ENCODE assay signal across 9 cellular contexts in the genomic region with DNA sequence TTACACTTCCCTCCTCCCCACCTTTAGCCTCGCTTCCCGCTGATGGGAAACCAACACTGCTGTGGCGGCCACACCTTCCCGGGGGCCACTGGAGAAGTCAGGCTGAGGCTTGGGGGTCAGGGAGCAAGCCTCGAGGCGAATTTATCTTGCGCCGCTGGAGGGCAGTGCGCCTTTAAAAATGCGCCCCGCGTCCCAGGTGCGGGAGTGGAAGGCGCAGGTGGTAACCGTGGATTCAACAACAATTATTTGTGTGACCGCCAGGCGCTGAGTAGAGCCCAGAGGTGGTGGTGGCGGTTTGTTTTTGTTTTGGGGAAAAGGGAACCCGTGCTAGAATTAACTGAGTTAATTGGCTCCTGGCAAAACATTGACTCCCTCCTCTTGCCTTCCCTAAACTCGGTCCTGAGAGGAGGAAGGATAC. TPM values are rescaled to one million over a fixed set of nuclear protein-coding genes. Genes with fewer than 3 reads are reported as not detected.
A peak's percentile ranks its signal among the peaks of the same experiment; 100 is the strongest.
DNase-seq lines count a peak whose midpoint lies in the region; ATAC-seq, FAIRE-seq and TF ChIP-seq lines count a peak whose summit lies in the region.
"Had no signal": no experiment of that assay in that cellular context is flagged by ENCODE, and none has a peak within 500 bp of the region (broad histone marks: within the 10 kb centered on the region; RNA-seq: fewer than 3 reads in every experiment).

No MANE protein-coding gene starts in this region.

- POLR2A ChIA-PET in MCF 10A (lab: Yijun Ruan, JAX), result interaction anchor here (0.6 kb wide), 1 partner anchor 1160 kb away, joined by 6 read pairs; no protein-coding TSS in a partner anchor

- BruUV-seq in MCF 10A (replicated peaks; lab: Mats Ljungman, UMichigan), result no TSS peak

- no peak overlapping the region for H3K4me3 ChIP-seq in WERI-Rb-1 (ENCODE audit: low read depth, low read length)
- H3K4me3 ChIP-seq in kidney (ENCODE audit: low read length in 2 of 2), result peak overlapping the region in 1 of 2 donors; percentile 21

- H3K36me3 Mint-ChIP-seq in MCF 10A (ENCODE audit: insufficient read depth, unreplicated experiment), result no peaks in the 10 kb centered on the region

- no peaks in the 10 kb centered on the region for H3K9me3 ChIP-seq in WERI-Rb-1 (ENCODE audit: severe bottlenecking)
- H3K9me3 ChIP-seq in kidney (ENCODE audit: control insufficient read depth in 1 of 2, low read length in 2 of 2), result no peaks in the 10 kb centered on the region

- no peak overlapping the region for H3K9ac ChIP-seq in kidney (ENCODE audit: low read length in 2 of 2)

- peak; percentile 78 for DNase-seq in GM13976 (ENCODE audit: low spot score)
- DNase-seq in NCI-H1092 (lab: John Stamatoyannopoulos, UW), result peak; percentile 60
- peak; percentile 86 for DNase-seq in WERI-Rb-1
- peak; percentile 64 for DNase-seq in MCF 10A (ENCODE audit: unreplicated experiment)
- DNase-seq in kidney, result peak; percentile 66
- DNase-seq in stimulated activated CD4-positive, alpha-beta T cell treated with anti-CD3 and anti-CD28 coated beads, TNF-alpha, amount 100 ng/mL, for 24 hours (ENCODE audit: low read depth in 3 of 3), result peak; percentile 29 to 63 (median 38)
- no peak for DNase-seq in NCI-H1048 (lab: John Stamatoyannopoulos, UW)

- peak overlapping the region; percentile 46 for H3K4me3 Mint-ChIP-seq in MCF 10A (ENCODE audit: unreplicated experiment)

- peaks cover 12% of the 10 kb centered on the region for H3K4me1 Mint-ChIP-seq in MCF 10A (ENCODE audit: insufficient read depth, unreplicated experiment)

- H3K27ac Mint-ChIP-seq in MCF 10A (ENCODE audit: low read depth, unreplicated experiment), result no peak overlapping the region

- H3K27ac ChIP-seq in WERI-Rb-1, result no peak overlapping the region
- H3K27ac ChIP-seq in kidney (ENCODE audit: low read depth in 2 of 2, low read length in 2 of 2), result no peak overlapping the region

- H3K9me3 Mint-ChIP-seq in MCF 10A (ENCODE audit: unreplicated experiment), result no peaks in the 10 kb centered on the region

- FAIRE-seq in kidney (lab: Jason Lieb, UNC), result no peak
- FAIRE-seq: frontal cortex had no signal

- peaks cover 20% of the 10 kb centered on the region for H3K27me3 ChIP-seq in WERI-Rb-1 (ENCODE audit: insufficient read depth, low read depth, severe bottlenecking)

- peaks cover 37% of the 10 kb centered on the region for H3K27me3 Mint-ChIP-seq in MCF 10A (ENCODE audit: insufficient read depth, unreplicated experiment)

- TF ChIP-seq CTCF in GM13976 (IDR thresholded peaks at IDR 0.05; ENCODE audit: borderline replicate concordance, control extremely low read depth, extremely low read depth, insufficient read depth, missing control alignments) (peak; percentile 80), WERI-Rb-1 (IDR thresholded peaks at IDR 0.05; ENCODE audit: low read depth, low read length) (peak; percentile 85), MCF 10A (IDR thresholded peaks at IDR 0.05; ENCODE audit: unreplicated experiment) (peak; percentile 77), kidney (IDR thresholded peaks at IDR 0.05; ENCODE audit: borderline replicate concordance, extremely low read depth, insufficient read depth) (peak; percentile 65)

- intact Hi-C loops in MCF 10A (cut with micrococcal nuclease), result loop anchor here (1.0 to 5.0 kb wide), 4 partner anchors 96 to 561 kb away; no protein-coding TSS in a partner anchor
- intact Hi-C loops in kidney (cut with DNase I), result loop anchor here (10.0 kb wide), 1 partner anchor 164 kb away; no protein-coding TSS in a partner anchor

- H3K36me3 ChIP-seq in WERI-Rb-1, result no peaks in the 10 kb centered on the region
- no peaks in the 10 kb centered on the region for H3K36me3 ChIP-seq in kidney (ENCODE audit: control insufficient read depth in 1 of 2, insufficient read depth in 2 of 2, low read length in 2 of 2)

- ATAC-seq in GM18873 (IDR thresholded peaks at IDR 0.05; ENCODE audit: low FRiP score, unreplicated experiment), result no peak

- H3K4me1 ChIP-seq in kidney (ENCODE audit: control insufficient read depth in 1 of 2, insufficient read depth in 1 of 2, low read depth in 1 of 2, low read length in 2 of 2), result peaks cover 0 to 17% of the 10 kb centered on the region in 2 donors

- in situ Hi-C loops in GM13976 (cut with MboI; ENCODE audit: low sequenced_read_pairs, unreplicated experiment), result loop anchor here (10.0 kb wide), 1 partner anchor 164 kb away; no protein-coding TSS in a partner anchor

- CTCF ChIA-PET in MCF 10A (lab: Yijun Ruan, JAX), result interaction anchor here (0.7 kb wide), 1 partner anchor 612 kb away, joined by 4 read pairs; no protein-coding TSS in a partner anchor

RNA-seq across cellular contexts. Expression of gene CFAP77, which starts 1.1 kb away (rescaled TPM):
- not detected in 2 replicates for total RNA-seq in MCF 10A (2022)
- total RNA-seq in kidney, result 0.50 TPM
- not detected for polyA plus RNA-seq in kidney (ENCODE audit: insufficient read depth, low read depth, low replicate concordance)
- total RNA-seq: frontal cortex had no signal

RNA-seq across cellular contexts. Expression of gene TTF1, which starts 4.5 kb away (rescaled TPM):
- total RNA-seq in MCF 10A (2022) (9.7 and 10.6 TPM in 2 replicates), kidney (16.3 TPM)
- polyA plus RNA-seq in kidney (ENCODE audit: insufficient read depth, low read depth, low replicate concordance), result 10.3 TPM

RNA-seq across cellular contexts. Expression of gene SETX, which starts 56.3 kb away (rescaled TPM):
- total RNA-seq in MCF 10A (2022), result 41.1 and 44.6 TPM in 2 replicates
- total RNA-seq in kidney, result 56.8 TPM
- polyA plus RNA-seq in kidney (ENCODE audit: insufficient read depth, low read depth, low replicate concordance), result 16.1 TPM
